Comparison of ENCODE assay signal across 1 cellular context in the genomic region with DNA sequence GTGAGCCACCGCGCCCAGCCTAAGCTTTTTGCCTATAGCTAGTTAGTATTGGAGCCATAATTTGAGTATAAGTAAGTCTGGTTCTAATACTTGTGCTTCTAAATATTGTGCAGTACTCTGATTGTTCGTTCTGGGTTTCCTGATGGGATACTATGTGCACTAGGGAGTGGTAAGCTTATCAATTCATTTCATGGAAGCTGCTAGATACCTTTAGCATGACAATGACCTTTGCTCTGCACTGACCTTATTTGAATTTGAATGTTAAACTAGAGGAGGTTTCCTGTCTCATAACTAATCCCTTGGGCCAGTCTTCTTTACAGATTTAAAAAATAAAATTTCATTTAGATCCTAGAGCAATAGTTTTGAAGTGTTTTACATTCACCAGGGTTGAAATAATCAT.
TF ChIP-seq lines count a peak whose summit lies in the region.

No MANE protein-coding gene starts in this region.

TF ChIP-seq in GM23338, 12 proteins besides CTCF, POLR2A, EP300 and RAD21 (continued from another document):
- TF ChIP-seq, protein P1, sequence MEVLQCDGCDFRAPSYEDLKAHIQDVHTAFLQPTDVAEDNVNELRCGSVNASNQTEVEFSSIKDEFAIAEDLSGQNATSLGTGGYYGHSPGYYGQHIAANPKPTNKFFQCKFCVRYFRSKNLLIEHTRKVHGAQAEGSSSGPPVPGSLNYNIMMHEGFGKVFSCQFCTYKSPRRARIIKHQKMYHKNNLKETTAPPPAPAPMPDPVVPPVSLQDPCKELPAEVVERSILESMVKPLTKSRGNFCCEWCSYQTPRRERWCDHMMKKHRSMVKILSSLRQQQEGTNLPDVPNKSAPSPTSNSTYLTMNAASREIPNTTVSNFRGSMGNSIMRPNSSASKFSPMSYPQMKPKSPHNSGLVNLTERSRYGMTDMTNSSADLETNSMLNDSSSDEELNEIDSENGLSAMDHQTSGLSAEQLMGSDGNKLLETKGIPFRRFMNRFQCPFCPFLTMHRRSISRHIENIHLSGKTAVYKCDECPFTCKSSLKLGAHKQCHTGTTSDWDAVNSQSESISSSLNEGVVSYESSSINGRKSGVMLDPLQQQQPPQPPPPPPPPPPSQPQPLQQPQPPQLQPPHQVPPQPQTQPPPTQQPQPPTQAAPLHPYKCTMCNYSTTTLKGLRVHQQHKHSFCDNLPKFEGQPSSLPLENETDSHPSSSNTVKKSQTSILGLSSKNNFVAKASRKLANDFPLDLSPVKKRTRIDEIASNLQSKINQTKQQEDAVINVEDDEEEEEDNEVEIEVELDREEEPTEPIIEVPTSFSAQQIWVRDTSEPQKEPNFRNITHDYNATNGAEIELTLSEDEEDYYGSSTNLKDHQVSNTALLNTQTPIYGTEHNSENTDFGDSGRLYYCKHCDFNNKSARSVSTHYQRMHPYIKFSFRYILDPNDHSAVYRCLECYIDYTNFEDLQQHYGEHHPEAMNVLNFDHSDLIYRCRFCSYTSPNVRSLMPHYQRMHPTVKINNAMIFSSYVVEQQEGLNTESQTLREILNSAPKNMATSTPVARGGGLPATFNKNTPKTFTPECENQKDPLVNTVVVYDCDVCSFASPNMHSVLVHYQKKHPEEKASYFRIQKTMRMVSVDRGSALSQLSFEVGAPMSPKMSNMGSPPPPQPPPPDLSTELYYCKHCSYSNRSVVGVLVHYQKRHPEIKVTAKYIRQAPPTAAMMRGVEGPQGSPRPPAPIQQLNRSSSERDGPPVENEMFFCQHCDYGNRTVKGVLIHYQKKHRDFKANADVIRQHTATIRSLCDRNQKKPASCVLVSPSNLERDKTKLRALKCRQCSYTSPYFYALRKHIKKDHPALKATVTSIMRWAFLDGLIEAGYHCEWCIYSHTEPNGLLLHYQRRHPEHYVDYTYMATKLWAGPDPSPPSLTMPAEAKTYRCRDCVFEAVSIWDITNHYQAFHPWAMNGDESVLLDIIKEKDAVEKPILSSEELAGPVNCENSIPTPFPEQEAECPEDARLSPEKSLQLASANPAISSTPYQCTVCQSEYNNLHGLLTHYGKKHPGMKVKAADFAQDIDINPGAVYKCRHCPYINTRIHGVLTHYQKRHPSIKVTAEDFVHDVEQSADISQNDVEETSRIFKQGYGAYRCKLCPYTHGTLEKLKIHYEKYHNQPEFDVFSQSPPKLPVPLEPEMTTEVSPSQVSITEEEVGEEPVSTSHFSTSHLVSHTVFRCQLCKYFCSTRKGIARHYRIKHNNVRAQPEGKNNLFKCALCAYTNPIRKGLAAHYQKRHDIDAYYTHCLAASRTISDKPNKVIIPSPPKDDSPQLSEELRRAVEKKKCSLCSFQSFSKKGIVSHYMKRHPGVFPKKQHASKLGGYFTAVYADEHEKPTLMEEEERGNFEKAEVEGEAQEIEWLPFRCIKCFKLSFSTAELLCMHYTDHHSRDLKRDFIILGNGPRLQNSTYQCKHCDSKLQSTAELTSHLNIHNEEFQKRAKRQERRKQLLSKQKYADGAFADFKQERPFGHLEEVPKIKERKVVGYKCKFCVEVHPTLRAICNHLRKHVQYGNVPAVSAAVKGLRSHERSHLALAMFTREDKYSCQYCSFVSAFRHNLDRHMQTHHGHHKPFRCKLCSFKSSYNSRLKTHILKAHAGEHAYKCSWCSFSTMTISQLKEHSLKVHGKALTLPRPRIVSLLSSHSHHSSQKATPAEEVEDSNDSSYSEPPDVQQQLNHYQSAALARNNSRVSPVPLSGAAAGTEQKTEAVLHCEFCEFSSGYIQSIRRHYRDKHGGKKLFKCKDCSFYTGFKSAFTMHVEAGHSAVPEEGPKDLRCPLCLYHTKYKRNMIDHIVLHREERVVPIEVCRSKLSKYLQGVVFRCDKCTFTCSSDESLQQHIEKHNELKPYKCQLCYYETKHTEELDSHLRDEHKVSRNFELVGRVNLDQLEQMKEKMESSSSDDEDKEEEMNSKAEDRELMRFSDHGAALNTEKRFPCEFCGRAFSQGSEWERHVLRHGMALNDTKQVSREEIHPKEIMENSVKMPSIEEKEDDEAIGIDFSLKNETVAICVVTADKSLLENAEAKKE (CRISPR knock-in tag; IDR thresholded peaks at IDR 0.05) = no peak
- TF ChIP-seq JUNB (IDR thresholded peaks at IDR 0.05; ENCODE audit: unreplicated experiment) = no peak
- TF ChIP-seq REST (IDR thresholded peaks at IDR 0.05; ENCODE audit: unreplicated experiment) = no peak
- no peak for TF ChIP-seq CREB1 (CRISPR knock-in tag; IDR thresholded peaks at IDR 0.05; ENCODE audit: low read depth)
- TF ChIP-seq, protein P2, sequence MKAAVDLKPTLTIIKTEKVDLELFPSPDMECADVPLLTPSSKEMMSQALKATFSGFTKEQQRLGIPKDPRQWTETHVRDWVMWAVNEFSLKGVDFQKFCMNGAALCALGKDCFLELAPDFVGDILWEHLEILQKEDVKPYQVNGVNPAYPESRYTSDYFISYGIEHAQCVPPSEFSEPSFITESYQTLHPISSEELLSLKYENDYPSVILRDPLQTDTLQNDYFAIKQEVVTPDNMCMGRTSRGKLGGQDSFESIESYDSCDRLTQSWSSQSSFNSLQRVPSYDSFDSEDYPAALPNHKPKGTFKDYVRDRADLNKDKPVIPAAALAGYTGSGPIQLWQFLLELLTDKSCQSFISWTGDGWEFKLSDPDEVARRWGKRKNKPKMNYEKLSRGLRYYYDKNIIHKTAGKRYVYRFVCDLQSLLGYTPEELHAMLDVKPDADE (IDR thresholded peaks at IDR 0.05) = no peak
- no peak for TF ChIP-seq POLR2AphosphoS5 (IDR thresholded peaks at IDR 0.05; ENCODE audit: low read depth)
- TF ChIP-seq EZH2phosphoT487 (IDR thresholded peaks at IDR 0.05; ENCODE audit: unreplicated experiment) = no peak
